ENCODE assay signal across 1 cellular context in genomic region chr1:112866981-112867380, GRCh38.
TF ChIP-seq lines count a peak whose summit lies in the region.

No MANE protein-coding gene starts in this region.

TF ChIP-seq in SK-N-SH, 30 proteins besides CTCF, POLR2A, EP300 and RAD21 (continued from another document):
- TF ChIP-seq REST (IDR thresholded peaks at IDR 0.05; ENCODE audit: low read depth, low read length) (no peak), USF1 (IDR thresholded peaks at IDR 0.05; ENCODE audit: borderline replicate concordance, low read depth) (no peak), CHD2 (IDR thresholded peaks at IDR 0.05; ENCODE audit: low read length, partially characterized antibody) (no peak), TEAD4 (IDR thresholded peaks at IDR 0.05; ENCODE audit: borderline replicate concordance, insufficient read depth) (no peak), PBX3 (IDR thresholded peaks at IDR 0.05) (no peak), MEF2A (IDR thresholded peaks at IDR 0.05; ENCODE audit: borderline replicate concordance, low read depth) (no peak), YY1 (IDR thresholded peaks at IDR 0.05; ENCODE audit: low read depth) (no peak), NRF1 (IDR thresholded peaks at IDR 0.05; ENCODE audit: low read depth, low read length) (no peak), SIN3A (IDR thresholded peaks at IDR 0.05; ENCODE audit: borderline replicate concordance, low read depth, low read length) (no peak), EZH2phosphoT487 (IDR thresholded peaks at IDR 0.05; ENCODE audit: borderline replicate concordance, low read depth) (no peak), USF2 (IDR thresholded peaks at IDR 0.05; ENCODE audit: borderline replicate concordance, low read depth, low read length) (no peak), SMC3 (IDR thresholded peaks at IDR 0.05; ENCODE audit: low read depth, low read length) (no peak), RXRA (IDR thresholded peaks at IDR 0.05; ENCODE audit: borderline replicate concordance, low read depth) (no peak), FOSL2 (IDR thresholded peaks at IDR 0.05; ENCODE audit: borderline replicate concordance, low read depth) (no peak), FOXJ3 (CRISPR knock-in tag; IDR thresholded peaks at IDR 0.05) (no peak)
